Comparison of ENCODE assay signal across 1 cellular context in genomic region chr18:23238651-23239349, GRCh38.
TF ChIP-seq lines count a peak whose summit lies in the region.

No MANE protein-coding gene starts in this region.

TF ChIP-seq in H1, 55 proteins besides CTCF, POLR2A, EP300 and RAD21 (continued from another document):
- TF ChIP-seq, protein P1, sequence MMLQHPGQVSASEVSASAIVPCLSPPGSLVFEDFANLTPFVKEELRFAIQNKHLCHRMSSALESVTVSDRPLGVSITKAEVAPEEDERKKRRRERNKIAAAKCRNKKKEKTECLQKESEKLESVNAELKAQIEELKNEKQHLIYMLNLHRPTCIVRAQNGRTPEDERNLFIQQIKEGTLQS (IDR thresholded peaks at IDR 0.05; ENCODE audit: insufficient read depth, low read depth, low read length): no peak
- TF ChIP-seq ZNF274 (IDR thresholded peaks at IDR 0.05; ENCODE audit: borderline replicate concordance, extremely low read depth, low read length): no peak
- TF ChIP-seq PHF8 (conservative IDR thresholded peaks at IDR 0.05; ENCODE audit: low read depth, low read length): no peak
- TF ChIP-seq RNF2 (IDR thresholded peaks at IDR 0.05; ENCODE audit: borderline replicate concordance, low read depth, low read length, missing control alignments, poor library complexity, severe bottlenecking): no peak
- no peak for TF ChIP-seq JUND (IDR thresholded peaks at IDR 0.05; ENCODE audit: low read length)
- no peak for TF ChIP-seq CHD2 (IDR thresholded peaks at IDR 0.05; ENCODE audit: low read length)
